1 cellular context compared by ENCODE assay signal in genomic region chr14:39762576-39763401, GRCh38.
TF ChIP-seq lines count a peak whose summit lies in the region.

No MANE protein-coding gene starts in this region.

TF ChIP-seq in HepG2, 621 proteins besides CTCF, POLR2A, EP300 and RAD21 (continued from another document and continues in another):
- TF ChIP-seq, protein P1, sequence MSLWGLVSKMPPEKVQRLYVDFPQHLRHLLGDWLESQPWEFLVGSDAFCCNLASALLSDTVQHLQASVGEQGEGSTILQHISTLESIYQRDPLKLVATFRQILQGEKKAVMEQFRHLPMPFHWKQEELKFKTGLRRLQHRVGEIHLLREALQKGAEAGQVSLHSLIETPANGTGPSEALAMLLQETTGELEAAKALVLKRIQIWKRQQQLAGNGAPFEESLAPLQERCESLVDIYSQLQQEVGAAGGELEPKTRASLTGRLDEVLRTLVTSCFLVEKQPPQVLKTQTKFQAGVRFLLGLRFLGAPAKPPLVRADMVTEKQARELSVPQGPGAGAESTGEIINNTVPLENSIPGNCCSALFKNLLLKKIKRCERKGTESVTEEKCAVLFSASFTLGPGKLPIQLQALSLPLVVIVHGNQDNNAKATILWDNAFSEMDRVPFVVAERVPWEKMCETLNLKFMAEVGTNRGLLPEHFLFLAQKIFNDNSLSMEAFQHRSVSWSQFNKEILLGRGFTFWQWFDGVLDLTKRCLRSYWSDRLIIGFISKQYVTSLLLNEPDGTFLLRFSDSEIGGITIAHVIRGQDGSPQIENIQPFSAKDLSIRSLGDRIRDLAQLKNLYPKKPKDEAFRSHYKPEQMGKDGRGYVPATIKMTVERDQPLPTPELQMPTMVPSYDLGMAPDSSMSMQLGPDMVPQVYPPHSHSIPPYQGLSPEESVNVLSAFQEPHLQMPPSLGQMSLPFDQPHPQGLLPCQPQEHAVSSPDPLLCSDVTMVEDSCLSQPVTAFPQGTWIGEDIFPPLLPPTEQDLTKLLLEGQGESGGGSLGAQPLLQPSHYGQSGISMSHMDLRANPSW (CRISPR knock-in tag; IDR thresholded peaks at IDR 0.05; ENCODE audit: borderline replicate concordance) = peak; percentile 99
- no peak; the same call in 1 of the 2 replicates for TF ChIP-seq PLSCR1 (CRISPR knock-in tag; IDR thresholded peaks at IDR 0.05; ENCODE audit: borderline replicate concordance)
- peak; percentile 30; the same call in 1 of the 2 replicates for TF ChIP-seq ARHGAP35 (CRISPR knock-in tag; IDR thresholded peaks at IDR 0.05; ENCODE audit: borderline replicate concordance)
- TF ChIP-seq KLF13 (CRISPR knock-in tag; IDR thresholded peaks at IDR 0.05) = no peak
- TF ChIP-seq POLR2G (IDR thresholded peaks at IDR 0.05; ENCODE audit: low read depth, low read length) = no peak
- TF ChIP-seq ZNF75D (CRISPR knock-in tag; IDR thresholded peaks at IDR 0.05; ENCODE audit: borderline replicate concordance) = no peak
- TF ChIP-seq ZNF24 (IDR thresholded peaks at IDR 0.05) = no peak; the same call in 1 of the 2 replicates
- no peak; the same call in 1 of the 2 replicates for TF ChIP-seq ZNF230 (CRISPR knock-in tag; IDR thresholded peaks at IDR 0.05)
- TF ChIP-seq ZBTB44 (CRISPR knock-in tag; IDR thresholded peaks at IDR 0.05) = no peak
- TF ChIP-seq SRSF9 (IDR thresholded peaks at IDR 0.05; ENCODE audit: borderline replicate concordance, insufficient read depth, low read depth, low read length, poor library complexity, severe bottlenecking) = no peak
- peak; percentile 77; the same call in 1 of the 2 replicates for TF ChIP-seq ZNF20 (CRISPR knock-in tag; IDR thresholded peaks at IDR 0.05)
- no peak for TF ChIP-seq STAG1 (CRISPR knock-in tag; IDR thresholded peaks at IDR 0.05)
- TF ChIP-seq ZBTB2 (CRISPR knock-in tag; IDR thresholded peaks at IDR 0.05; ENCODE audit: low read depth) = no peak
- TF ChIP-seq MXD1 (CRISPR knock-in tag; IDR thresholded peaks at IDR 0.05) = peak; percentile 62; the same call in 1 of the 2 replicates
- no peak for TF ChIP-seq CENPT (CRISPR knock-in tag; IDR thresholded peaks at IDR 0.05; ENCODE audit: low read depth)
- TF ChIP-seq HCFC1 (IDR thresholded peaks at IDR 0.05; ENCODE audit: low read depth, low read length) = peak; percentile 19; the same call in 1 of the 2 replicates
- no peak; the same call in 1 of the 2 replicates for TF ChIP-seq KDM6A (CRISPR knock-in tag; IDR thresholded peaks at IDR 0.05; ENCODE audit: low read depth)
- peak; percentile 91; the same call in 1 of the 2 replicates for TF ChIP-seq ZZZ3 (CRISPR knock-in tag; IDR thresholded peaks at IDR 0.05; ENCODE audit: borderline replicate concordance)
- no peak for TF ChIP-seq NFYB (CRISPR knock-in tag; IDR thresholded peaks at IDR 0.05)
- TF ChIP-seq ZNF224 (CRISPR knock-in tag; IDR thresholded peaks at IDR 0.05) = peak; percentile 98
- TF ChIP-seq CAMTA2 (CRISPR knock-in tag; IDR thresholded peaks at IDR 0.05; ENCODE audit: borderline replicate concordance) = peak; percentile 81; the same call in 1 of the 2 replicates
- no peak for TF ChIP-seq NFE2L2 (IDR thresholded peaks at IDR 0.05; ENCODE audit: low read length)
- TF ChIP-seq ZC3H13 (CRISPR knock-in tag; IDR thresholded peaks at IDR 0.05) = 0 out of 2 replicates have a peak, but pooled peaks have one; percentile 64
- peak; percentile 62; the same call in 1 of the 2 replicates for TF ChIP-seq ZNF337 (CRISPR knock-in tag; IDR thresholded peaks at IDR 0.05; ENCODE audit: borderline replicate concordance, low read depth)
- peak; percentile 79; the same call in 1 of the 2 replicates for TF ChIP-seq SMAD1 (CRISPR knock-in tag; IDR thresholded peaks at IDR 0.05; ENCODE audit: borderline replicate concordance, low read depth)
- peak; percentile 100 for TF ChIP-seq MLXIP (CRISPR knock-in tag; IDR thresholded peaks at IDR 0.05; ENCODE audit: borderline replicate concordance)
- no peak for TF ChIP-seq NFKB2 (CRISPR knock-in tag; IDR thresholded peaks at IDR 0.05; ENCODE audit: borderline replicate concordance)
- no peak; the same call in 1 of the 2 replicates for TF ChIP-seq HHEX (CRISPR knock-in tag; IDR thresholded peaks at IDR 0.05)
- no peak for TF ChIP-seq TAF1 (CRISPR knock-in tag; IDR thresholded peaks at IDR 0.05)
- no peak for TF ChIP-seq TCF12 (IDR thresholded peaks at IDR 0.05)
- peak; percentile 99 for TF ChIP-seq TCF12 (CRISPR knock-in tag; IDR thresholded peaks at IDR 0.05)
- TF ChIP-seq ZFP37 (CRISPR knock-in tag; IDR thresholded peaks at IDR 0.05; ENCODE audit: borderline replicate concordance) = 0 out of 2 replicates have a peak, but pooled peaks have one; percentile 52
- no peak for TF ChIP-seq SP5 (CRISPR knock-in tag; IDR thresholded peaks at IDR 0.05; ENCODE audit: borderline replicate concordance, low read depth)
- peak; percentile 31; the same call in 1 of the 2 replicates for TF ChIP-seq ZBTB8A (CRISPR knock-in tag; IDR thresholded peaks at IDR 0.05; ENCODE audit: borderline replicate concordance, low read depth)
- TF ChIP-seq, protein P2, sequence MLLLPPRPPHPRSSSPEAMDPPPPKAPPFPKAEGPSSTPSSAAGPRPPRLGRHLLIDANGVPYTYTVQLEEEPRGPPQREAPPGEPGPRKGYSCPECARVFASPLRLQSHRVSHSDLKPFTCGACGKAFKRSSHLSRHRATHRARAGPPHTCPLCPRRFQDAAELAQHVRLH (CRISPR knock-in tag; IDR thresholded peaks at IDR 0.05; ENCODE audit: borderline replicate concordance, low read depth) = peak; percentile 80
- TF ChIP-seq, protein P3, sequence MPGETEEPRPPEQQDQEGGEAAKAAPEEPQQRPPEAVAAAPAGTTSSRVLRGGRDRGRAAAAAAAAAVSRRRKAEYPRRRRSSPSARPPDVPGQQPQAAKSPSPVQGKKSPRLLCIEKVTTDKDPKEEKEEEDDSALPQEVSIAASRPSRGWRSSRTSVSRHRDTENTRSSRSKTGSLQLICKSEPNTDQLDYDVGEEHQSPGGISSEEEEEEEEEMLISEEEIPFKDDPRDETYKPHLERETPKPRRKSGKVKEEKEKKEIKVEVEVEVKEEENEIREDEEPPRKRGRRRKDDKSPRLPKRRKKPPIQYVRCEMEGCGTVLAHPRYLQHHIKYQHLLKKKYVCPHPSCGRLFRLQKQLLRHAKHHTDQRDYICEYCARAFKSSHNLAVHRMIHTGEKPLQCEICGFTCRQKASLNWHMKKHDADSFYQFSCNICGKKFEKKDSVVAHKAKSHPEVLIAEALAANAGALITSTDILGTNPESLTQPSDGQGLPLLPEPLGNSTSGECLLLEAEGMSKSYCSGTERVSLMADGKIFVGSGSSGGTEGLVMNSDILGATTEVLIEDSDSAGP (CRISPR knock-in tag; IDR thresholded peaks at IDR 0.05; ENCODE audit: borderline replicate concordance) = peak; percentile 92
- no peak; the same call in 1 of the 2 replicates for TF ChIP-seq KMT2A (CRISPR knock-in tag; IDR thresholded peaks at IDR 0.05)
- TF ChIP-seq HOXA7 (CRISPR knock-in tag; IDR thresholded peaks at IDR 0.05) = peak; percentile 56; the same call in 1 of the 2 replicates
- TF ChIP-seq AGO1 (IDR thresholded peaks at IDR 0.05; ENCODE audit: low read depth, low read length, poor library complexity, severe bottlenecking) = no peak
- peak; percentile 97 for TF ChIP-seq GATAD2A (CRISPR knock-in tag; IDR thresholded peaks at IDR 0.05)
- peak; percentile 100 for TF ChIP-seq ZNF556 (CRISPR knock-in tag; IDR thresholded peaks at IDR 0.05; ENCODE audit: borderline replicate concordance)
- peak; percentile 95 for TF ChIP-seq ZNF547 (CRISPR knock-in tag; IDR thresholded peaks at IDR 0.05)
- TF ChIP-seq TBP (CRISPR knock-in tag; IDR thresholded peaks at IDR 0.05) = no peak
- TF ChIP-seq RCOR2 (CRISPR knock-in tag; IDR thresholded peaks at IDR 0.05) = peak; percentile 86
- TF ChIP-seq XBP1 (CRISPR knock-in tag; IDR thresholded peaks at IDR 0.05) = peak; percentile 55; the same call in 1 of the 2 replicates
- TF ChIP-seq ZNF562 (CRISPR knock-in tag; IDR thresholded peaks at IDR 0.05; ENCODE audit: borderline replicate concordance) = no peak
- TF ChIP-seq ZNF878 (CRISPR knock-in tag; IDR thresholded peaks at IDR 0.05) = peak; percentile 85
- peak; percentile 93; the same call in 1 of the 2 replicates for TF ChIP-seq ZNF333 (CRISPR knock-in tag; IDR thresholded peaks at IDR 0.05; ENCODE audit: borderline replicate concordance)
- TF ChIP-seq NFRKB (IDR thresholded peaks at IDR 0.05) = no peak
- no peak for TF ChIP-seq FOXK2 (IDR thresholded peaks at IDR 0.05)
- no peak for TF ChIP-seq MXI1 (IDR thresholded peaks at IDR 0.05; ENCODE audit: borderline replicate concordance, low read depth, low read length)
- TF ChIP-seq ZNF839 (CRISPR knock-in tag; IDR thresholded peaks at IDR 0.05; ENCODE audit: borderline replicate concordance) = peak; percentile 91; the same call in 1 of the 2 replicates
- no peak; the same call in 1 of the 2 replicates for TF ChIP-seq BRF2 (CRISPR knock-in tag; IDR thresholded peaks at IDR 0.05)
- no peak for TF ChIP-seq MAZ (IDR thresholded peaks at IDR 0.05; ENCODE audit: borderline replicate concordance, low read depth, low read length)
- TF ChIP-seq MAZ (CRISPR knock-in tag; IDR thresholded peaks at IDR 0.05; ENCODE audit: low read depth) = no peak; the same call in none of the 2 replicates
- peak; percentile 84 for TF ChIP-seq IKZF5 (CRISPR knock-in tag; IDR thresholded peaks at IDR 0.05)
- TF ChIP-seq ZNF564 (CRISPR knock-in tag; IDR thresholded peaks at IDR 0.05) = 0 out of 2 replicates have a peak, but pooled peaks have one; percentile 80
- no peak for TF ChIP-seq SIN3B (IDR thresholded peaks at IDR 0.05; ENCODE audit: low read length)
